ENCODE assay signal across 1 cellular context in the genomic region with DNA sequence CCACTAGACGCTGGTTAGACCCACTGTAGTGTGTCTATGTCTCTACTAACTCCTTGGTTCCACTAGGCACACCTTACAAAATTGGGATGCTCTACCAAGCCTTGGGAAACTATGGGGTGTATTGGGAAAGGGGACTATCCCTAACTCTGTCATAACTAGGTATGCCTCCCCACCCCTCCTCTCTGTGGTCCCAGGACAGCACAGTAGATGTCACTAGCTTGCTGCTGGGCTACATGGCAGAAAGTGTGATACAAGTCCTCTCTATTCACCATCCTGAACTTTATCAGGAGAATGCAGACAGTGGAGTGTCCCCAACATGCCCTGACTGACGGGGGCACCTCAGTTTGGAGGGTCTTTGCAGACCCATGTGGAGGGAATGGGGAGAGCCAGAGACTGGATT.
A peak's percentile ranks its signal among the peaks of the same experiment; 100 is the strongest.
TF ChIP-seq lines count a peak whose summit lies in the region.

No MANE protein-coding gene starts in this region.

TF ChIP-seq in K562, 482 proteins besides CTCF, POLR2A, EP300 and RAD21:
- TF ChIP-seq ZBTB40 (IDR thresholded peaks at IDR 0.05) (peak; percentile 43; the same call in 1 of the 2 replicates), ZBTB40 (CRISPR knock-in tag; IDR thresholded peaks at IDR 0.05) (no peak), SMC3 (conservative IDR thresholded peaks at IDR 0.05; ENCODE audit: insufficient read depth, low read depth, low read length) (0 out of 2 replicates have a peak, but pooled peaks have one; percentile 16), PTRF (tag; IDR thresholded peaks at IDR 0.05) (no peak)
TF ChIP-seq in K562: peak in this region for 2.
